Comparison of ENCODE assay signal across 2 cellular contexts in genomic region chr7:74674166-74674565, GRCh38.
TF ChIP-seq lines count a peak whose summit lies in the region.

No MANE protein-coding gene starts in this region.

TF ChIP-seq in IMR-90, 13 proteins besides CTCF, POLR2A, EP300 and RAD21 (continued from another document):
- TF ChIP-seq MAZ (IDR thresholded peaks at IDR 0.05; ENCODE audit: borderline replicate concordance, low read depth, low read length) (no peak), ELK1 (IDR thresholded peaks at IDR 0.05; ENCODE audit: borderline replicate concordance, low read depth, low read length) (no peak)

TF ChIP-seq in WTC11, 78 proteins besides CTCF, POLR2A, EP300 and RAD21 (continued from another document):
- TF ChIP-seq ATF6 (CRISPR knock-in tag; IDR thresholded peaks at IDR 0.05), result no peak
- TF ChIP-seq NFYB (CRISPR knock-in tag; conservative IDR thresholded peaks at IDR 0.05; ENCODE audit: low read depth), result no peak
- TF ChIP-seq IRF1 (CRISPR knock-in tag; IDR thresholded peaks at IDR 0.05), result no peak
- no peak for TF ChIP-seq FOXP1 (CRISPR knock-in tag; IDR thresholded peaks at IDR 0.05; ENCODE audit: borderline replicate concordance)
- TF ChIP-seq SMAD4 (CRISPR knock-in tag; IDR thresholded peaks at IDR 0.05), result no peak
- TF ChIP-seq ATF2 (CRISPR knock-in tag; IDR thresholded peaks at IDR 0.05; ENCODE audit: borderline replicate concordance, low read depth), result no peak
- no peak for TF ChIP-seq ZNF416 (CRISPR knock-in tag; IDR thresholded peaks at IDR 0.05)
- TF ChIP-seq ZBTB43 (CRISPR knock-in tag; IDR thresholded peaks at IDR 0.05), result no peak
- no peak for TF ChIP-seq ZNF396 (CRISPR knock-in tag; IDR thresholded peaks at IDR 0.05; ENCODE audit: borderline replicate concordance)
- TF ChIP-seq USF2 (CRISPR knock-in tag; IDR thresholded peaks at IDR 0.05), result no peak
- TF ChIP-seq ZNF423 (CRISPR knock-in tag; IDR thresholded peaks at IDR 0.05), result no peak
- no peak for TF ChIP-seq ZNF263 (CRISPR knock-in tag; IDR thresholded peaks at IDR 0.05; ENCODE audit: low read depth)
- TF ChIP-seq FOXK1 (CRISPR knock-in tag; IDR thresholded peaks at IDR 0.05), result no peak
- no peak for TF ChIP-seq MAX (CRISPR knock-in tag; IDR thresholded peaks at IDR 0.05)
- TF ChIP-seq SOX15 (CRISPR knock-in tag; IDR thresholded peaks at IDR 0.05), result no peak
